ENCODE assay signal across 23 cellular contexts in the genomic region with DNA sequence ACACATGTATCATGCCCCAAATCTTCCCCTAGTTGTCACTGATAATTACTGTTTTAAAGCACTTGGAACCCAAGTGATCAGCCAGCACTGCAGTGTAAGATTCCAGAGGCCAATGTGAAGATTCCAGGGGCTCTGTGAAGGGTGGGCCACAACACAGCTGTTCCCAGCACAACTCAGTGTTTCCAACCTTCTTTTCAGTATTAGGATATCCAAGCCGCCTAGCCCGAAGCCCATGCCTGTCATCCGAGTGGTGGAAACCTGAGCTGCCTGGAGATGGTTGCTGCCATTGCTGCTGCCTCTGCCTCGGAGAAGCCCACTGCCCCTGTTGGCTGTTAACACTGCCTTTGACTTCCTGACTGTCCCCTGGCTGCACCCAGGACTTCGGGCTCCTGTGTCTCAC.
"Had no signal": no experiment of that assay in that cellular context is flagged by ENCODE, and none has a peak within 500 bp of the region (broad histone marks: within the 10 kb centered on the region; RNA-seq: fewer than 3 reads in every experiment).

No MANE protein-coding gene starts in this region.

- H3K4me1 ChIP-seq: pancreas, prostate gland, right atrium auricular region, upper lobe of left lung had no signal

- H3K27ac Mint-ChIP-seq: immature natural killer cell; mesothelial cell of epicardium; stimulated activated naive B cell treated with anti-CD40 and anti-IgM and Interleukin-4, amounts not matched to agents 10 μg/mL and 1 μg/mL and 100 μg/mL, for 72 hours; stimulated activated naive CD8-positive, alpha-beta T cell treated with anti-CD3 and anti-CD28 coated beads, Interleukin-15, Interleukin-2, amounts not matched to agents 100 ng/mL and 50 ng/mL, for 24 hours had no signal

- H3K27me3 ChIP-seq: dorsolateral prefrontal cortex, neutrophil, pancreas, right atrium auricular region, thyroid gland, upper lobe of left lung had no signal

- H3K9me3 Mint-ChIP-seq: immature natural killer cell; mesothelial cell of epicardium; naive thymus-derived CD8-positive, alpha-beta T cell; neural crest cell; stimulated activated naive B cell treated with anti-CD40 and anti-IgM and Interleukin-4, amounts not matched to agents 10 μg/mL and 1 μg/mL and 100 μg/mL, for 72 hours; stimulated activated naive CD8-positive, alpha-beta T cell treated with anti-CD3 and anti-CD28 coated beads, Interleukin-15, Interleukin-2, amounts not matched to agents 100 ng/mL and 50 ng/mL, for 24 hours had no signal

- H3K4me3 Mint-ChIP-seq: immature natural killer cell; mesothelial cell of epicardium; naive thymus-derived CD8-positive, alpha-beta T cell; neural crest cell; stimulated activated naive B cell treated with anti-CD40 and anti-IgM and Interleukin-4, amounts not matched to agents 10 μg/mL and 1 μg/mL and 100 μg/mL, for 72 hours; stimulated activated naive CD8-positive, alpha-beta T cell treated with anti-CD3 and anti-CD28 coated beads, Interleukin-15, Interleukin-2, amounts not matched to agents 100 ng/mL and 50 ng/mL, for 24 hours had no signal

- H3K27me3 Mint-ChIP-seq: naive thymus-derived CD8-positive, alpha-beta T cell; stimulated activated naive B cell treated with anti-CD40 and anti-IgM and Interleukin-4, amounts not matched to agents 10 μg/mL and 1 μg/mL and 100 μg/mL, for 72 hours; stimulated activated naive CD8-positive, alpha-beta T cell treated with anti-CD3 and anti-CD28 coated beads, Interleukin-15, Interleukin-2, amounts not matched to agents 100 ng/mL and 50 ng/mL, for 24 hours had no signal

- H3K9me3 ChIP-seq: mucosa of descending colon, neutrophil, pancreas, prostate gland, right atrium auricular region, thyroid gland, upper lobe of left lung had no signal

- DNase-seq: central memory CD4-positive, alpha-beta T cell; dorsolateral prefrontal cortex; effector CD4-positive, alpha-beta T cell; hypothalamus; immature natural killer cell; islet precursor cell; left colon; mesenchymal stem cell; mucosa of descending colon; naive thymus-derived CD8-positive, alpha-beta T cell; pancreas; stimulated activated CD4-positive, alpha-beta T cell treated with anti-CD3 and anti-CD28 coated beads, Interleukin-2, amount 100 ng/mL, for 24 hours; stimulated activated CD4-positive, alpha-beta T cell treated with anti-CD3 and anti-CD28 coated beads, Interleukin-4, amount 100 ng/mL, for 4 hours; stimulated activated naive B cell treated with anti-CD40 and anti-IgM and Interleukin-4, amounts not matched to agents 10 μg/mL and 1 μg/mL and 100 μg/mL, for 72 hours; upper lobe of left lung had no signal

- H3K4me3 ChIP-seq: dorsolateral prefrontal cortex, lung, mucosa of descending colon, pancreas, prostate gland, right atrium auricular region, thyroid gland, upper lobe of left lung had no signal

- H3K27ac ChIP-seq: dorsolateral prefrontal cortex, neutrophil, pancreas, prostate gland, right atrium auricular region, upper lobe of left lung had no signal

- H3K36me3 Mint-ChIP-seq: stimulated activated naive B cell treated with anti-CD40 and anti-IgM and Interleukin-4, amounts not matched to agents 10 μg/mL and 1 μg/mL and 100 μg/mL, for 72 hours had no signal

- H3K4me1 Mint-ChIP-seq: immature natural killer cell; naive thymus-derived CD8-positive, alpha-beta T cell; neural crest cell; stimulated activated naive B cell treated with anti-CD40 and anti-IgM and Interleukin-4, amounts not matched to agents 10 μg/mL and 1 μg/mL and 100 μg/mL, for 72 hours had no signal

- H3K36me3 ChIP-seq: neutrophil, prostate gland had no signal
